In genomic region chr3:62197613-62198012, GRCh38 we compare ENCODE assay signal across 8 cellular contexts.
"Had no signal": no experiment of that assay in that cellular context is flagged by ENCODE, and none has a peak within 500 bp of the region (broad histone marks: within the 10 kb centered on the region; RNA-seq: fewer than 3 reads in every experiment).

No MANE protein-coding gene starts in this region.

- H3K36me3 Mint-ChIP-seq: IgD-negative memory B cell had no signal

- H3K36me3 ChIP-seq: HAP-1 had no signal

- H3K9me3 Mint-ChIP-seq: HFFc6, IgD-negative memory B cell had no signal

- H3K4me1 ChIP-seq: HAP-1 had no signal

- DNase-seq: GOT3, H7, HFFc6, KG1 had no signal

- H3K4me1 Mint-ChIP-seq: IgD-negative memory B cell had no signal

- H3K9me3 ChIP-seq: HAP-1 had no signal

- H3K27me3 Mint-ChIP-seq: IgD-negative memory B cell had no signal

- H3K27ac ChIP-seq: HL-60 had no signal

- H3K4me3 ChIP-seq: HAP-1 had no signal

- ATAC-seq: HCT116 had no signal

- H3K4me3 Mint-ChIP-seq: HFFc6, IgD-negative memory B cell had no signal

- H3K27ac Mint-ChIP-seq: HFFc6, IgD-negative memory B cell had no signal
